ENCODE assay signal across 8 cellular contexts in the genomic region with DNA sequence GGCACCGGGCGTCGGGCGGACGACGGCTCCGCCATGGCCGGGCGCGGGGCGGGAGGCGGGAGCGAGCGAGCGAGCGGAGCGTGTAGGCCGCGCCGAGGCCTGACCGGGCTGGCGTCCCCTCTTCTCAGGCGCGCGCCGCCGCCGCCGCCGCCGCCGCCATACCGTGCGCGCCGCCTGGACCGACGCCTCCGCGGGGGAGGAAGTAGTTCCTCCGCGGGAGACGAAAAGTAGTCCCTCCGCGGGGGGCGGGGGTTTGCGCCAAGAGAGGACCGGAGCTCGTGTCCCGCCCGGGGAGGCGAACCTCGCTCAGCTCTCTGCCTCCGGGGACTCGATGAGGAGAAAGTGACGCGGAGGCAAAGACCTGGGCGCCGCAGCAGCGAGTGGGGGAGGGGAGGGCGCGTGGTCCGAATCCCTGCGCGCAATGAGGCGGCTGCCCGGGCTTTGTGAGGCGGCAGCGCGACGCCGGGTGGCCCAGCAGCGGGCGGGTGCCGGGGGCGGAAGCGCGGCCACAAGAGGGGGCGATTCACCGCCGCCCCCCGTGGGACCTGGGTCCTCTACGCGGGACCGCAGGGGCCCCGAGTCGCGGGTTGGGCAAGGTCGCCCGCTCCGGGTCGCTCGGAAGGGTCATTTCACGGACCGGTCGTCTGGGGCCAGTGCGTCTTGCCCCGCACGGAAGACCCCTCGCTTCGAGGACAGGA. TPM values are rescaled to one million over a fixed set of nuclear protein-coding genes. Genes with fewer than 3 reads are reported as not detected.
DNase-seq lines count a peak whose midpoint lies in the region; ATAC-seq and TF ChIP-seq lines count a peak whose summit lies in the region.

BRWD1 (minus strand) TSS at position 176 of the 698 bp plus-strand sequence; CDS start at position 35, 141 bp downstream.

- TF ChIP-seq CTCF in endodermal cell (conservative IDR thresholded peaks at IDR 0.05) (peak; percentile 61), mesothelial cell of epicardium (IDR thresholded peaks at IDR 0.05; ENCODE audit: unreplicated experiment) (no peak)

- H3K4me3 ChIP-seq in endodermal cell (ENCODE audit: low read length) = peak within 1 kb of the TSS; percentile 89

- peak; percentile 40 for ATAC-seq in GM19351 (IDR thresholded peaks at IDR 0.05; ENCODE audit: unreplicated experiment)
- ATAC-seq in HG03571 (IDR thresholded peaks at IDR 0.05; ENCODE audit: unreplicated experiment) = peak; percentile 44
- ATAC-seq in activated CD8-positive, alpha-beta memory T cell treated with anti-CD3 and anti-CD28 coated beads, Interleukin-2, amount 10 ng/mL, durations not matched to agents 7 days and 5 days = peak; percentile 64

- H3K4me1 ChIP-seq in endodermal cell (ENCODE audit: control insufficient read depth, insufficient read depth, low read length) = no peaks in the 10 kb centered on the region

- peak within 1 kb of the TSS; percentile 94 for H3K27ac Mint-ChIP-seq in activated CD8-positive, alpha-beta memory T cell treated with anti-CD3 and anti-CD28 coated beads, Interleukin-2, amount 10 ng/mL, durations not matched to agents 7 days and 5 days
- H3K27ac Mint-ChIP-seq in endodermal cell = peak within 1 kb of the TSS; percentile 97
- peak within 1 kb of the TSS; percentile 98 for H3K27ac Mint-ChIP-seq in mesothelial cell of epicardium

- peak; percentile 85 for DNase-seq in CD1c-positive myeloid dendritic cell (ENCODE audit: extremely low spot score)
- DNase-seq in NOMO-1 treated with DMSO at 0.1 percent for 48 hours (lab: John Stamatoyannopoulos, UW; ENCODE audit: unreplicated experiment) = peak; percentile 49
- peak; percentile 82 for DNase-seq in activated CD8-positive, alpha-beta memory T cell treated with anti-CD3 and anti-CD28 coated beads, Interleukin-2, amount 10 ng/mL, durations not matched to agents 7 days and 5 days
- peak; percentile 91 for DNase-seq in endodermal cell
- peak; percentile 69 to 89 for DNase-seq in mesothelial cell of epicardium (ENCODE audit: low spot score in 2 of 2, unreplicated experiment in 2 of 2)
- peak; percentile 61 to 62 for DNase-seq in stimulated activated CD8-positive, alpha-beta memory T cell treated with anti-CD3 and anti-CD28 coated beads, Interleukin-15, amount 100 ng/mL, for 48 hours (ENCODE audit: low read depth in 2 of 2)

- WGBS in endodermal cell (ENCODE audit: insufficient coverage in 1 of 2, insufficient read length in 1 of 2), 2 experiments = 0% methylated on average over 30 to 101 of the region's 101 CpGs

- peaks cover 45% of the 10 kb centered on the region for H3K4me1 Mint-ChIP-seq in activated CD8-positive, alpha-beta memory T cell treated with anti-CD3 and anti-CD28 coated beads, Interleukin-2, amount 10 ng/mL, durations not matched to agents 7 days and 5 days
- H3K4me1 Mint-ChIP-seq in endodermal cell (peaks cover 14% of the 10 kb centered on the region), mesothelial cell of epicardium (peaks cover 23% of the 10 kb centered on the region)

- H3K4me3 Mint-ChIP-seq in activated CD8-positive, alpha-beta memory T cell treated with anti-CD3 and anti-CD28 coated beads, Interleukin-2, amount 10 ng/mL, durations not matched to agents 7 days and 5 days = peak within 1 kb of the TSS; percentile 94
- H3K4me3 Mint-ChIP-seq in endodermal cell = peak within 1 kb of the TSS; percentile 74
- peak within 1 kb of the TSS; percentile 82 for H3K4me3 Mint-ChIP-seq in mesothelial cell of epicardium

- CTCF ChIA-PET in activated CD8-positive, alpha-beta memory T cell treated with anti-CD3 and anti-CD28 coated beads, Interleukin-2, amount 10 ng/mL, durations not matched to agents 7 days and 5 days (lab: Charles Lee) = interaction anchor here (1.5 to 2.3 kb wide), 2 partner anchors 33 to 74 kb away, joined by 7 to 8 read pairs; no protein-coding TSS in a partner anchor

- peak within 1 kb of the TSS; percentile 88 for H3K9ac ChIP-seq in endodermal cell (ENCODE audit: extremely low read depth, low read length, poor library complexity, severe bottlenecking)

- H3K36me3 Mint-ChIP-seq in activated CD8-positive, alpha-beta memory T cell treated with anti-CD3 and anti-CD28 coated beads, Interleukin-2, amount 10 ng/mL, durations not matched to agents 7 days and 5 days = peaks cover 24% of the 10 kb centered on the region
- H3K36me3 Mint-ChIP-seq in endodermal cell (ENCODE audit: low read depth) (peaks cover 41% of the 10 kb centered on the region), mesothelial cell of epicardium (peaks cover 12% of the 10 kb centered on the region)

- no peaks in the 10 kb centered on the region for H3K27me3 ChIP-seq in endodermal cell (ENCODE audit: control insufficient read depth, insufficient read depth, low read length, poor library complexity, severe bottlenecking)

- H3K9me3 ChIP-seq in endodermal cell (ENCODE audit: control insufficient read depth, low read length) = no peaks in the 10 kb centered on the region

- no peaks in the 10 kb centered on the region for H3K27me3 Mint-ChIP-seq in activated CD8-positive, alpha-beta memory T cell treated with anti-CD3 and anti-CD28 coated beads, Interleukin-2, amount 10 ng/mL, durations not matched to agents 7 days and 5 days
- H3K27me3 Mint-ChIP-seq in endodermal cell (ENCODE audit: insufficient read depth) = no peaks in the 10 kb centered on the region
- no peaks in the 10 kb centered on the region for H3K27me3 Mint-ChIP-seq in mesothelial cell of epicardium (ENCODE audit: low read depth)

- H3K27ac ChIP-seq in endodermal cell (ENCODE audit: low read depth, low read length) = peak within 1 kb of the TSS; percentile 98

- H3K9me3 Mint-ChIP-seq in activated CD8-positive, alpha-beta memory T cell treated with anti-CD3 and anti-CD28 coated beads, Interleukin-2, amount 10 ng/mL, durations not matched to agents 7 days and 5 days (ENCODE audit: low read depth) = no peaks in the 10 kb centered on the region
- H3K9me3 Mint-ChIP-seq in endodermal cell (no peaks in the 10 kb centered on the region), mesothelial cell of epicardium (no peaks in the 10 kb centered on the region)

- peaks cover 29% of the 10 kb centered on the region for H3K36me3 ChIP-seq in endodermal cell (ENCODE audit: control insufficient read depth, insufficient read depth, low read length)

RNA-seq across cellular contexts. Expression of gene BRWD1, which starts in this region (rescaled TPM):
- total RNA-seq in activated CD8-positive, alpha-beta memory T cell treated with anti-CD3 and anti-CD28 coated beads, Interleukin-2, amount 10 ng/mL, durations not matched to agents 7 days and 5 days = 10 to 100 TPM; 35.0 to 49.5 TPM
- total RNA-seq in endodermal cell (10 to 100 TPM; 64.7 to 76.1 TPM), mesothelial cell of epicardium (64.6 to 65.9 TPM (median 65.6 TPM) in 3 replicates)
- polyA plus RNA-seq in endodermal cell (2013, experiment 1 of 2) = 34.1 TPM
- 33.0 TPM for polyA plus RNA-seq in endodermal cell (2013, experiment 2 of 2)

Comparison
In these comparisons a context has a peak if more than half of its experiments do, and no peak if none do; other contexts are left out.
1. Peak in every context shown above with its lines: DNase-seq, ATAC-seq, H3K4me3 ChIP-seq and H3K27ac ChIP-seq.